ENCODE assay signal across 9 cellular contexts in the genomic region with DNA sequence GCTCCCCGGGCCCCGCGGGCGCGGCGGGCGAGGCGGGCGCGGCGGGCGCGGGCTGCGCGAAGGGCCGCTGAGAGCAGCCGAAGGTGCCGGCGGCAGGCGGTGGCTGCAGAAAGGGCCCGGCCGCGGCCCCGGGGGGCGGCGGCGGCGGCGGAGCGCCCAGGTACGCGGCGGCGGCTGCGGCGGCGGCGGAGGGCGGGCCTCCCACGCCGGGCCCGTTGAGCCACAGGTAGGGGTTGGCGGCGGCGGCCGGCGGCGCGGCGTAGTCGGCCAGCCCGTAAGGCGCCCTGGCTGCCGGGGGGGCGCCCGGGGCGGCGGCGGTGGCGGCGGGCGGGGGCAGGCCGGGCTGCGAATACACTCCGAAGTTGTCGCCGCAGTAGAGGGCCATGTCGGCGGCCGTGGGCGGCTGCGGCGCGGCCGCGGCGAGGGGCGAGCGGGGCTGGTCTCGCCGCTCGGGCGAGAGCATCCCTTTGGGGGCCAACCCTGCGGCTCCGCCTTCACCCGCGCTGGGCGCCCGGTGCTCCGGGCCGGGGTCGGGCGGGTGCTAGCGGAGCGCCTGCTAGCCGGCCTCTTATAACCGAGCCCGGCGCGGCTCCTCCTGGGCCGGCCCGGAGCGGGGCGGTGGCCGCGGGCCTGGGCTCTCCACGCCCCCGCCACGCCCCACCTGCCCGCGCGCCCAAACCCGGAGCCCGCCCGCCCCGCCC. TPM values are rescaled to one million over a fixed set of nuclear protein-coding genes. Genes with fewer than 3 reads are reported as not detected.
DNase-seq lines count a peak whose midpoint lies in the region; ATAC-seq and TF ChIP-seq lines count a peak whose summit lies in the region.
"Had no signal": no experiment of that assay in that cellular context is flagged by ENCODE, and none has a peak within 500 bp of the region (broad histone marks: within the 10 kb centered on the region; RNA-seq: fewer than 3 reads in every experiment).

Gene FOXI3, minus strand, starts transcription at position 543 of the 701 bp plus-strand sequence. Its CDS starts 158 bp downstream, at position 385.

- H3K9ac ChIP-seq in HUES6 (ENCODE audit: low read length) = peak within 1 kb of the TSS; percentile 64

- no peak within 1 kb of the TSS for H3K27ac Mint-ChIP-seq in Caco-2 (ENCODE audit: unreplicated experiment)
- peak within 1 kb of the TSS in 1 of 9 donors; percentile 59 for H3K27ac Mint-ChIP-seq in naive thymus-derived CD4-positive, alpha-beta T cell

- no peaks in the 10 kb centered on the region for H3K9me3 Mint-ChIP-seq in Caco-2 (ENCODE audit: unreplicated experiment)
- peaks cover 0 to 10% (median 0%) of the 10 kb centered on the region in 11 donors for H3K9me3 Mint-ChIP-seq in naive thymus-derived CD4-positive, alpha-beta T cell

- H3K36me3 Mint-ChIP-seq in Caco-2 (ENCODE audit: insufficient read depth, unreplicated experiment) = peaks cover 6% of the 10 kb centered on the region
- H3K36me3 Mint-ChIP-seq in naive thymus-derived CD4-positive, alpha-beta T cell = peaks cover 0 to 2% (median 0%) of the 10 kb centered on the region in 5 donors

- peak; percentile 27 for ATAC-seq in naive thymus-derived CD4-positive, alpha-beta T cell
- no peak for ATAC-seq in GM21360 (IDR thresholded peaks at IDR 0.05; ENCODE audit: unreplicated experiment)
- ATAC-seq in HG03457 (IDR thresholded peaks at IDR 0.05; ENCODE audit: unreplicated experiment) = no peak

- no TSS peak for BruUV-seq in Caco-2 (replicated peaks; lab: Mats Ljungman, UMichigan)

- POLR2A ChIA-PET in Caco-2 (lab: Charles Lee) = no interaction called here
- POLR2A ChIA-PET in naive thymus-derived CD4-positive, alpha-beta T cell (lab: Charles Lee) = no interaction called here

- peaks cover 5% of the 10 kb centered on the region; the same call in 1 of the 2 replicates for H3K4me1 ChIP-seq in Caco-2
- peaks cover 4% of the 10 kb centered on the region; the same call in 1 of the 2 replicates for H3K4me1 ChIP-seq in HUES6 (ENCODE audit: control insufficient read depth, insufficient read depth, low read length)
- peaks cover 4 to 5% of the 10 kb centered on the region in 2 donors for H3K4me1 ChIP-seq in naive thymus-derived CD4-positive, alpha-beta T cell (ENCODE audit: control insufficient read depth in 2 of 2, insufficient read depth in 2 of 2, low read length in 2 of 2)

- DNase-seq in Caco-2 = peak in 1 of 2 experiments; percentile 11
- peak; percentile 20 for DNase-seq in astrocyte of the hippocampus (ENCODE audit: low read depth, low spot score)
- DNase-seq in naive thymus-derived CD4-positive, alpha-beta T cell = peak in 1 of 9 donors; percentile 26
- DNase-seq in 8988T = no peak
- no peak for DNase-seq in NK-92 (lab: John Stamatoyannopoulos, UW; ENCODE audit: unreplicated experiment)
- DNase-seq: central memory CD4-positive, alpha-beta T cell had no signal

- H3K27me3 Mint-ChIP-seq in Caco-2 (ENCODE audit: insufficient read depth, unreplicated experiment) = peaks cover 13% of the 10 kb centered on the region
- peaks cover 65 to 82% (median 69%) of the 10 kb centered on the region in 5 donors for H3K27me3 Mint-ChIP-seq in naive thymus-derived CD4-positive, alpha-beta T cell

- H3K36me3 ChIP-seq in Caco-2 (ENCODE audit: control insufficient read depth, insufficient read depth, low read length) (no peaks in the 10 kb centered on the region), HUES6 (ENCODE audit: control insufficient read depth, insufficient read depth, low read length) (peaks cover 14% of the 10 kb centered on the region)
- no peaks in the 10 kb centered on the region for H3K36me3 ChIP-seq in naive thymus-derived CD4-positive, alpha-beta T cell (ENCODE audit: control insufficient read depth in 2 of 3, insufficient read depth in 3 of 3, low read length in 3 of 3)

- intact Hi-C loops in Caco-2 (cut with micrococcal nuclease; ENCODE audit: unreplicated experiment) = loop anchor here (10.0 kb wide), 1 partner anchor 118 kb away; no protein-coding TSS in a partner anchor
- intact Hi-C loops in naive thymus-derived CD4-positive, alpha-beta T cell (cut with micrococcal nuclease) = no loop called here

- H3K27ac ChIP-seq in HUES6 (ENCODE audit: low read depth, low read length) = no peak within 1 kb of the TSS
- H3K27ac ChIP-seq in naive thymus-derived CD4-positive, alpha-beta T cell (ENCODE audit: low read depth, low read length) = no peak within 1 kb of the TSS

- H3K4me3 ChIP-seq in Caco-2 (ENCODE audit: low read depth, low read length) (no peak within 1 kb of the TSS), HUES6 (ENCODE audit: low read depth, low read length) (peak within 1 kb of the TSS; percentile 70)
- no peak within 1 kb of the TSS for H3K4me3 ChIP-seq in naive thymus-derived CD4-positive, alpha-beta T cell (ENCODE audit: low read length)

- H3K27me3 ChIP-seq in Caco-2 (replicated peaks; ENCODE audit: control insufficient read depth, insufficient read depth, low read length) (no peaks in the 10 kb centered on the region; the same call in 1 of the 2 replicates), HUES6 (ENCODE audit: control insufficient read depth, insufficient read depth, low read length) (peaks cover 36% of the 10 kb centered on the region)
- H3K27me3 ChIP-seq in naive thymus-derived CD4-positive, alpha-beta T cell (ENCODE audit: control insufficient read depth in 2 of 2, insufficient read depth in 2 of 2, low read length in 2 of 2) = peaks cover 3 to 21% of the 10 kb centered on the region in 2 donors

- peak within 1 kb of the TSS; percentile 63 for H3K4me3 Mint-ChIP-seq in Caco-2 (ENCODE audit: unreplicated experiment)
- H3K4me3 Mint-ChIP-seq in naive thymus-derived CD4-positive, alpha-beta T cell = peak within 1 kb of the TSS; percentile 76 to 86 (median 84)

- H3K9me3 ChIP-seq in Caco-2 = no peaks in the 10 kb centered on the region
- no peaks in the 10 kb centered on the region for H3K9me3 ChIP-seq in HUES6 (ENCODE audit: control insufficient read depth, insufficient read depth, low read depth, low read length)
- no peaks in the 10 kb centered on the region for H3K9me3 ChIP-seq in naive thymus-derived CD4-positive, alpha-beta T cell (ENCODE audit: control insufficient read depth in 2 of 3, low read length in 3 of 3)

- CTCF ChIA-PET in Caco-2 (lab: Charles Lee) = no interaction called here
- CTCF ChIA-PET in naive thymus-derived CD4-positive, alpha-beta T cell (lab: Charles Lee) = no interaction called here

- no peaks in the 10 kb centered on the region for H3K4me1 Mint-ChIP-seq in Caco-2 (ENCODE audit: low read depth, unreplicated experiment)
- peaks cover 4 to 14% (median 10%) of the 10 kb centered on the region in 7 donors for H3K4me1 Mint-ChIP-seq in naive thymus-derived CD4-positive, alpha-beta T cell

- TF ChIP-seq CTCF in Caco-2 (IDR thresholded peaks at IDR 0.05; ENCODE audit: insufficient read depth in 1 of 2, low read depth in 1 of 2, low read length in 1 of 2, severe bottlenecking in 1 of 2, unreplicated experiment in 1 of 2) = no peak

RNA-seq across cellular contexts. Expression of gene FOXI3, which starts in this region (rescaled TPM):
- 0.14 TPM in 1 of 2 replicates, not detected in the other for total RNA-seq in Caco-2 (2022)
- not detected for total RNA-seq in naive thymus-derived CD4-positive, alpha-beta T cell
- not detected for polyA plus RNA-seq in naive thymus-derived CD4-positive, alpha-beta T cell

Comparison
In these comparisons a context has a peak if more than half of its experiments do, and no peak if none do; other contexts are left out.
1. Peak in ATAC-seq in naive thymus-derived CD4-positive, alpha-beta T cell; RNA of the gene not detected or under 1 TPM.